Comparison of ENCODE assay signal across 8 cellular contexts in genomic region chr2:181305151-181306123, GRCh38.
DNase-seq lines count a peak whose midpoint lies in the region; ATAC-seq and TF ChIP-seq lines count a peak whose summit lies in the region.

No MANE protein-coding gene starts in this region.

- peak overlapping the region; percentile 1 for H3K4me3 Mint-ChIP-seq in stimulated activated memory B cell treated with anti-CD40 and anti-IgM and Interleukin-4, amounts not matched to agents 10 μg/mL and 1 μg/mL and 100 μg/mL, for 72 hours

- no peaks in the 10 kb centered on the region for H4K20me1 ChIP-seq in mammary epithelial cell (ENCODE audit: insufficient read depth, low read length)

- intact Hi-C loops in colonic mucosa (cut with DNase I): no loop called here
- intact Hi-C loops in mammary epithelial cell (cut with micrococcal nuclease): no loop called here
- intact Hi-C loops in breast epithelium (cut with DNase I; ENCODE audit: low total_unique reads): no loop called here

- H3K4me1 ChIP-seq in colonic mucosa (no peaks in the 10 kb centered on the region), mammary epithelial cell (ENCODE audit: insufficient read depth, low read length) (no peaks in the 10 kb centered on the region), breast epithelium (no peaks in the 10 kb centered on the region)

- H3K4me1 Mint-ChIP-seq in stimulated activated memory B cell treated with anti-CD40 and anti-IgM and Interleukin-4, amounts not matched to agents 10 μg/mL and 1 μg/mL and 100 μg/mL, for 72 hours: peaks cover 69% of the 10 kb centered on the region

- H3K27ac ChIP-seq in colonic mucosa (peak overlapping the region; percentile 61), mammary epithelial cell (ENCODE audit: insufficient read depth, low read depth, low read length) (no peak overlapping the region), breast epithelium (no peak overlapping the region)

- no peaks in the 10 kb centered on the region for H3K9me3 Mint-ChIP-seq in stimulated activated memory B cell treated with anti-CD40 and anti-IgM and Interleukin-4, amounts not matched to agents 10 μg/mL and 1 μg/mL and 100 μg/mL, for 72 hours

- H3K9ac ChIP-seq in colonic mucosa (ENCODE audit: low read depth in 2 of 2, low read length in 2 of 2): no peak overlapping the region
- H3K9ac ChIP-seq in mammary epithelial cell (ENCODE audit: insufficient read depth, low read length): no peak overlapping the region

- no peak overlapping the region for H3K4me2 ChIP-seq in mammary epithelial cell (ENCODE audit: insufficient read depth, low read depth, low read length)

- 78% methylated on average over 6 of the region's 6 CpGs for WGBS in mammary epithelial cell (ENCODE audit: low coverage, missing lambda C conversion rate)

- TF ChIP-seq CTCF in colonic mucosa (IDR thresholded peaks at IDR 0.05) (no peak), mammary epithelial cell (conservative IDR thresholded peaks at IDR 0.05 in 1 of 2, IDR thresholded peaks at IDR 0.05 in 1 of 2; ENCODE audit: extremely low read depth in 1 of 2, insufficient read depth in 1 of 2, low read depth in 1 of 2, low read length in 2 of 2) (no peak), breast epithelium (IDR thresholded peaks at IDR 0.05) (no peak)

- H3K36me3 ChIP-seq in colonic mucosa (no peaks in the 10 kb centered on the region), mammary epithelial cell (ENCODE audit: insufficient read depth, low read length) (no peaks in the 10 kb centered on the region), breast epithelium (no peaks in the 10 kb centered on the region)

- dilution Hi-C loops in mammary epithelial cell (cut with HindIII; ENCODE audit: low sequenced_read_pairs): no loop called here

- H3K9me3 ChIP-seq in colonic mucosa: no peaks in the 10 kb centered on the region
- no peaks in the 10 kb centered on the region for H3K9me3 ChIP-seq in mammary epithelial cell (replicated peaks; ENCODE audit: insufficient read depth, low read length)
- no peaks in the 10 kb centered on the region for H3K9me3 ChIP-seq in breast epithelium

- DNase-seq in CMK (ENCODE audit: low read depth) (peak; percentile 31), OCI-M2 (lab: John Stamatoyannopoulos, UW; ENCODE audit: unreplicated experiment) (peak; percentile 69), colonic mucosa (peak; percentile 24), mammary epithelial cell (no peak), breast epithelium (ENCODE audit: low spot score in 2 of 2) (no peak)

- no peaks in the 10 kb centered on the region for H3K79me2 ChIP-seq in mammary epithelial cell (ENCODE audit: insufficient read depth, low read length)

- H3K27me3 Mint-ChIP-seq in stimulated activated memory B cell treated with anti-CD40 and anti-IgM and Interleukin-4, amounts not matched to agents 10 μg/mL and 1 μg/mL and 100 μg/mL, for 72 hours: no peaks in the 10 kb centered on the region

- H2AFZ ChIP-seq in mammary epithelial cell (ENCODE audit: low read depth, low read length): no peak overlapping the region

- BruUV-seq in mammary epithelial cell (replicated peaks; lab: Mats Ljungman, UMichigan): no TSS peak

- H3K27me3 ChIP-seq in colonic mucosa (no peaks in the 10 kb centered on the region), mammary epithelial cell (ENCODE audit: insufficient read depth, low read length) (no peaks in the 10 kb centered on the region), breast epithelium (no peaks in the 10 kb centered on the region)

- H3K27ac Mint-ChIP-seq in stimulated activated memory B cell treated with anti-CD40 and anti-IgM and Interleukin-4, amounts not matched to agents 10 μg/mL and 1 μg/mL and 100 μg/mL, for 72 hours: peak overlapping the region; percentile 94

- ATAC-seq in GM19043 (IDR thresholded peaks at IDR 0.05; ENCODE audit: low read depth, unreplicated experiment) (peak; percentile 85), HG03103 (IDR thresholded peaks at IDR 0.05; ENCODE audit: low read depth, unreplicated experiment) (peak; percentile 83)
- ATAC-seq in stimulated activated memory B cell treated with anti-CD40 and anti-IgM and Interleukin-4, amounts not matched to agents 10 μg/mL and 1 μg/mL and 100 μg/mL, for 72 hours: peak; percentile 83

- in situ Hi-C loops in mammary epithelial cell (cut with MboI; ENCODE audit: low sequenced_read_pairs in 2 of 2): no loop called here

- no peaks in the 10 kb centered on the region for H3K36me3 Mint-ChIP-seq in stimulated activated memory B cell treated with anti-CD40 and anti-IgM and Interleukin-4, amounts not matched to agents 10 μg/mL and 1 μg/mL and 100 μg/mL, for 72 hours

- H3K4me3 ChIP-seq in colonic mucosa (no peak overlapping the region), mammary epithelial cell (replicated peaks in 1 of 3; ENCODE audit: insufficient read depth in 1 of 3, low read depth in 2 of 3, low read length in 3 of 3) (no peak overlapping the region), breast epithelium (no peak overlapping the region)

- TF ChIP-seq POLR2A in breast epithelium (IDR thresholded peaks at IDR 0.05): no peak

- CTCF ChIA-PET in mammary epithelial cell (lab: Charles Lee; ENCODE audit: low non-redundant PET): no interaction called here

Comparison
In these comparisons a context has a peak if more than half of its experiments do, and no peak if none do; other contexts are left out.
1. DNase-seq: peak in CMK (single experiment), OCI-M2 (single experiment) and colonic mucosa (single experiment); none in mammary epithelial cell (single experiment) and breast epithelium (0 of 2).
2. Peak in every context shown above with its lines, with median percentiles within 50 percentile points of each other: ATAC-seq.